Comparison of ENCODE assay signal across 14 cellular contexts in the genomic region with DNA sequence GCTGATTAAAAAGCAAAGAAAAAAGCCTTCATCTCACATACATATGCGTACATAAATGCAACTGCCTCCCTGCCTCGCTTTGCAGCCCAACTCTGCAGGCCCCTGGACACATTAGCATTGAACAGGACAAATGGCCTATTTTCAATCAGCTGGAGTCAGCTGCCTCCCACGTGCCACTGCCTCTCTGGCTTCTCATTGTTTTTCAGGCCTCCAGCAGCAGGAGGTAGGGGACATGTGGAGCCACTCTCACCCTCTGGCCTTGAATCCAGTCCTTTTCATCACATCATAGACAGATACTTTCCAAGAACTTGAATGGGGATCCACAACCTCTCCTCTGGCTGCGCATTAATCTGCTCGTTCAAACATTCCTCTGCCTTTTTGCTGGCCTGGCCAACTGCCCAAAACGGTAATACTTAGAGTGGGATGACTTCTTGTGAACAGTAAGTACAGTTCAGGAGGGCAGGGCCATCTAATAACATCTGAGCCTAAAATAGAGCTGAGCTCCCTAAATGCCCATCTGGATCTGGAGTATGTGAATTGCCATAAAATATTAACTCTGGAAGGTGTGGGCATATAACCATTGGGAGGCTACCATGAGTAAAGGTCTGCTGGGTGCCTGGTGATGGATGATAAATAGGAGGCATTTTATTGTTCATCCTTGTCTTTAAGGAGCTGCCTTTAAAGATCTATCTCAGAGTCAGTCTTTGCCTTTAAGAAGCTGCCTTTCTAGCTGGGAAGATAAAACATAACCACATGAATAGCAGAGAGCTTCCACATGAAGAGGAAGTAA.
DNase-seq lines count a peak whose midpoint lies in the region; ATAC-seq and TF ChIP-seq lines count a peak whose summit lies in the region.
"Had no signal": no experiment of that assay in that cellular context is flagged by ENCODE, and none has a peak within 500 bp of the region (broad histone marks: within the 10 kb centered on the region; RNA-seq: fewer than 3 reads in every experiment).

No MANE protein-coding gene starts in this region.

- H3K4me3 Mint-ChIP-seq in nephron = no peak overlapping the region
- H3K4me3 Mint-ChIP-seq: CD8-positive, alpha-beta T cell; T-cell had no signal

- DNase-seq in Ammon's horn (ENCODE audit: low spot score) (peak; percentile 89), SK-N-DZ (ENCODE audit: low spot score) (peak; percentile 5), hippocampal formation (lab: John Stamatoyannopoulos, UW) (peak; percentile 71), NCI-H748 treated with DMSO at 0.1 percent for 48 hours (lab: John Stamatoyannopoulos, UW) (no peak)
- DNase-seq: activated CD4-positive, CD25-positive, alpha-beta regulatory T cell; brain microvascular endothelial cell; CD8-positive, alpha-beta T cell; effector CD4-positive, alpha-beta T cell; NCI-H146; T-cell had no signal

- H3K36me3 Mint-ChIP-seq in nephron (ENCODE audit: low read depth) = no peaks in the 10 kb centered on the region
- H3K36me3 Mint-ChIP-seq: CD8-positive, alpha-beta T cell; T-cell had no signal

- peaks cover 13% of the 10 kb centered on the region for H3K4me1 Mint-ChIP-seq in nephron
- H3K4me1 Mint-ChIP-seq: T-cell had no signal

- TF ChIP-seq CTCF in nephron (IDR thresholded peaks at IDR 0.05; ENCODE audit: unreplicated experiment in 3 of 3) = no peak

- H3K27me3 Mint-ChIP-seq in nephron (ENCODE audit: low read depth) = peaks cover 5% of the 10 kb centered on the region
- H3K27me3 Mint-ChIP-seq: T-cell had no signal

- peak overlapping the region in 2 of 3 experiments; percentile 37 to 50 for H3K27ac Mint-ChIP-seq in nephron
- H3K27ac Mint-ChIP-seq: CD8-positive, alpha-beta T cell; T-cell had no signal

- ATAC-seq in HG02798 (IDR thresholded peaks at IDR 0.05; ENCODE audit: poor library complexity, unreplicated experiment) = no peak
- ATAC-seq in GM18517 (IDR thresholded peaks at IDR 0.05; ENCODE audit: unreplicated experiment) = no peak
- no peak for ATAC-seq in GM19467 (IDR thresholded peaks at IDR 0.05; ENCODE audit: unreplicated experiment)
- ATAC-seq: CD8-positive, alpha-beta T cell; T-cell had no signal

- no peaks in the 10 kb centered on the region for H3K9me3 Mint-ChIP-seq in nephron
- H3K9me3 Mint-ChIP-seq: CD8-positive, alpha-beta T cell had no signal
